1 cellular context compared by ENCODE assay signal in genomic region chr3:13479332-13479581, GRCh38.
TF ChIP-seq lines count a peak whose summit lies in the region.

No MANE protein-coding gene starts in this region.

TF ChIP-seq in GM23338, 12 proteins besides CTCF, POLR2A, EP300 and RAD21 (continued from another document):
- no peak for TF ChIP-seq ZNF462 (CRISPR knock-in tag; IDR thresholded peaks at IDR 0.05)
- no peak for TF ChIP-seq JUNB (IDR thresholded peaks at IDR 0.05; ENCODE audit: unreplicated experiment)
- no peak for TF ChIP-seq STAT1 (IDR thresholded peaks at IDR 0.05; ENCODE audit: unreplicated experiment)
- no peak for TF ChIP-seq CREB1 (CRISPR knock-in tag; IDR thresholded peaks at IDR 0.05; ENCODE audit: low read depth)
- TF ChIP-seq EZH2 (IDR thresholded peaks at IDR 0.05; ENCODE audit: low read depth, unreplicated experiment): no peak
- TF ChIP-seq, protein P1, sequence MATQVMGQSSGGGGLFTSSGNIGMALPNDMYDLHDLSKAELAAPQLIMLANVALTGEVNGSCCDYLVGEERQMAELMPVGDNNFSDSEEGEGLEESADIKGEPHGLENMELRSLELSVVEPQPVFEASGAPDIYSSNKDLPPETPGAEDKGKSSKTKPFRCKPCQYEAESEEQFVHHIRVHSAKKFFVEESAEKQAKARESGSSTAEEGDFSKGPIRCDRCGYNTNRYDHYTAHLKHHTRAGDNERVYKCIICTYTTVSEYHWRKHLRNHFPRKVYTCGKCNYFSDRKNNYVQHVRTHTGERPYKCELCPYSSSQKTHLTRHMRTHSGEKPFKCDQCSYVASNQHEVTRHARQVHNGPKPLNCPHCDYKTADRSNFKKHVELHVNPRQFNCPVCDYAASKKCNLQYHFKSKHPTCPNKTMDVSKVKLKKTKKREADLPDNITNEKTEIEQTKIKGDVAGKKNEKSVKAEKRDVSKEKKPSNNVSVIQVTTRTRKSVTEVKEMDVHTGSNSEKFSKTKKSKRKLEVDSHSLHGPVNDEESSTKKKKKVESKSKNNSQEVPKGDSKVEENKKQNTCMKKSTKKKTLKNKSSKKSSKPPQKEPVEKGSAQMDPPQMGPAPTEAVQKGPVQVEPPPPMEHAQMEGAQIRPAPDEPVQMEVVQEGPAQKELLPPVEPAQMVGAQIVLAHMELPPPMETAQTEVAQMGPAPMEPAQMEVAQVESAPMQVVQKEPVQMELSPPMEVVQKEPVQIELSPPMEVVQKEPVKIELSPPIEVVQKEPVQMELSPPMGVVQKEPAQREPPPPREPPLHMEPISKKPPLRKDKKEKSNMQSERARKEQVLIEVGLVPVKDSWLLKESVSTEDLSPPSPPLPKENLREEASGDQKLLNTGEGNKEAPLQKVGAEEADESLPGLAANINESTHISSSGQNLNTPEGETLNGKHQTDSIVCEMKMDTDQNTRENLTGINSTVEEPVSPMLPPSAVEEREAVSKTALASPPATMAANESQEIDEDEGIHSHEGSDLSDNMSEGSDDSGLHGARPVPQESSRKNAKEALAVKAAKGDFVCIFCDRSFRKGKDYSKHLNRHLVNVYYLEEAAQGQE (IDR thresholded peaks at IDR 0.05; ENCODE audit: unreplicated experiment): no peak
TF ChIP-seq in GM23338: peak in this region for 0.
